9 cellular contexts compared by ENCODE assay signal in the genomic region with DNA sequence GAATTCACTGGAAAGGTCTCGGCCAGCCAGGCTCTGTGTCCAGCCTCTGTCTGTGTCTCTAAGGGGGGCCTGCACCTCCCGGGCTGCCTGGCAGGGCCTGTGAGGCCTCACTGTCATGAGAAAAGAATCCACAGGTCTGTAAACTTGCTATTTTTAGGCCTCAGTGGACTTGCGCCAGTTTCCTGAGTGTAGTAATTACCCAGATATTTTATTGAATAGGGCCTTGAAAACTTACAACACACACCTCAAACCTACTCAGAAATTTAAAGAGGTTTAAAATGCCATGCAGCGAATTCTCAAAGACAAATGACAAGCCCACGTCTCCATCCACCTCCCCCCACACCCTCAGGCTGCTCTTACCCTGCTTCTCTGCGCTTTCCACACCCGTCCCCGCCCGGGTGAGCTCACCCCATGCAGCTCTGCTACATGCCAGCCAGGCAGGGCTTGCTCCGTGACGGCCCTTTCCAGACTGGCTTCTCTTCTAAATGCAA. TPM values are rescaled to one million over a fixed set of nuclear protein-coding genes. Genes with fewer than 3 reads are reported as not detected.
DNase-seq lines count a peak whose midpoint lies in the region; ATAC-seq and TF ChIP-seq lines count a peak whose summit lies in the region.
"Had no signal": no experiment of that assay in that cellular context is flagged by ENCODE, and none has a peak within 500 bp of the region (broad histone marks: within the 10 kb centered on the region; RNA-seq: fewer than 3 reads in every experiment).

No MANE protein-coding gene starts in this region.

- H3K9me2 ChIP-seq in GM23248 (ENCODE audit: insufficient read depth): no peaks in the 10 kb centered on the region

- no peak overlapping the region for H3K4me3 Mint-ChIP-seq in Calu3 (ENCODE audit: low read depth, unreplicated experiment)

- H3K9me3 ChIP-seq in GM23248 (ENCODE audit: low read depth) (no peaks in the 10 kb centered on the region), adipocyte (ENCODE audit: control insufficient read depth, low read length) (no peaks in the 10 kb centered on the region)

- H3K36me3 ChIP-seq in GM23248 (ENCODE audit: low read depth): no peaks in the 10 kb centered on the region
- H3K36me3 ChIP-seq in adipocyte (ENCODE audit: control insufficient read depth, insufficient read depth, low read length, severe bottlenecking): no peaks in the 10 kb centered on the region

- peaks cover 18% of the 10 kb centered on the region for H3K4me1 Mint-ChIP-seq in Calu3 (ENCODE audit: low read depth, unreplicated experiment)

- H3K9me3 Mint-ChIP-seq in Calu3 (ENCODE audit: low read depth, unreplicated experiment): no peaks in the 10 kb centered on the region

- no peak for TF ChIP-seq CTCF in Calu3 (IDR thresholded peaks at IDR 0.05; ENCODE audit: unreplicated experiment)

- H4K20me1 ChIP-seq in GM23248 (ENCODE audit: insufficient read depth): no peaks in the 10 kb centered on the region

- no TSS peak for BruUV-seq in Calu3 (replicated peaks; lab: Mats Ljungman, UMichigan)

- no peaks in the 10 kb centered on the region for H3K27me3 Mint-ChIP-seq in Calu3 (ENCODE audit: unreplicated experiment)

- in situ Hi-C loops in GM23248 (cut with MboI): no loop called here

- H3K79me2 ChIP-seq in GM23248 (ENCODE audit: insufficient read depth): no peaks in the 10 kb centered on the region

- ATAC-seq in Right ventricle myocardium superior (ENCODE audit: poor library complexity) (peak; percentile 95), GM19351 (IDR thresholded peaks at IDR 0.05; ENCODE audit: unreplicated experiment) (no peak)

- H3K36me3 Mint-ChIP-seq in Calu3 (ENCODE audit: insufficient read depth, unreplicated experiment): no peaks in the 10 kb centered on the region

- CTCF ChIA-PET in Calu3 (lab: Charles Lee): no interaction called here

- intact Hi-C loops in Right ventricle myocardium superior (cut with DNase I): no loop called here
- intact Hi-C loops in Calu3 (cut with micrococcal nuclease; ENCODE audit: unreplicated experiment): no loop called here
- intact Hi-C loops in posterior vena cava (cut with DNase I): loop anchor here (10.0 kb wide), 1 partner anchor 70 kb away; a partner anchor contains a TSS

- 13 to 27% methylated on average over 11 of the region's 11 CpGs for whole genome bisulfite sequencing in GM23248 (ENCODE audit: low coverage in 1 of 2, low lambda C conversion rate in 2 of 2, missing lambda C conversion rate in 2 of 2), 2 experiments

- H3K27ac ChIP-seq in GM23248: peak overlapping the region; percentile 86

- H3K4me1 ChIP-seq in GM23248 (ENCODE audit: insufficient read depth) (peaks cover 20% of the 10 kb centered on the region), adipocyte (ENCODE audit: control insufficient read depth, insufficient read depth, low read length) (peaks cover 19% of the 10 kb centered on the region)

- H3K9ac ChIP-seq in GM23248 (peak overlapping the region; percentile 72), adipocyte (ENCODE audit: low read length) (peak overlapping the region; percentile 41)

- H2AFZ ChIP-seq in GM23248: peak overlapping the region; percentile 72

- H3K4me3 ChIP-seq in GM23248 (peak overlapping the region; percentile 24; the same call in 1 of the 2 replicates), adipocyte (ENCODE audit: low read length) (no peak overlapping the region), skeletal muscle cell (ENCODE audit: low read depth, low read length) (no peak overlapping the region)

- peak overlapping the region; percentile 78 for H3K4me2 ChIP-seq in GM23248 (ENCODE audit: unreplicated experiment)

- peaks cover 9% of the 10 kb centered on the region; the same call in 1 of the 2 replicates for H3F3A ChIP-seq in GM23248 (ENCODE audit: insufficient read depth)

- DNase-seq in GM23248 (peak; percentile 89), adipocyte (ENCODE audit: low read depth) (peak; percentile 89), Right ventricle myocardium superior (peak; percentile 82), skeletal muscle cell (ENCODE audit: low read depth) (peak; percentile 63), NCI-H187 (lab: John Stamatoyannopoulos, UW) (no peak), Calu3 (no peak), posterior vena cava (ENCODE audit: low spot score) (no peak)
- DNase-seq: NCI-H2171 had no signal

- H3K27me3 ChIP-seq in GM23248 (replicated peaks; ENCODE audit: insufficient read depth): peaks cover 2% of the 10 kb centered on the region; the same call in 1 of the 2 replicates
- peaks cover 9% of the 10 kb centered on the region for H3K27me3 ChIP-seq in adipocyte (replicated peaks; ENCODE audit: control insufficient read depth, insufficient read depth, low read length)

- H3K27ac Mint-ChIP-seq in Calu3 (ENCODE audit: unreplicated experiment): no peak overlapping the region

RNA-seq across cellular contexts. Expression of a gene that starts 8.8 kb away (rescaled TPM):
- 6.7 and 17.6 TPM in 2 replicates for total RNA-seq in GM23248 (2014; rRNA removed; shearing (Covaris generic))
- polyA plus RNA-seq in GM23248 (2016; fragmentation: Nextera tagmentation; extraction: Ambion mirVana): 2.0 and 3.0 TPM in 2 replicates
- 10.8 TPM for total RNA-seq in Right ventricle myocardium superior
- total RNA-seq in Calu3 (2022): 34.4 and 39.9 TPM in 2 replicates
- 10 to 100 TPM; 20.8 to 24.3 TPM for total RNA-seq in posterior vena cava

Comparison
In these comparisons a context has a peak if more than half of its experiments do, and no peak if none do; other contexts are left out.
1. DNase-seq: peak in GM23248 (single experiment), adipocyte (single experiment), Right ventricle myocardium superior (single experiment) and skeletal muscle cell (single experiment); none in NCI-H187 (0 of 2), Calu3 (single experiment) and posterior vena cava (single experiment).
2. intact Hi-C loops: an anchor here in posterior vena cava (10.0 kb wide); none called in Right ventricle myocardium superior and Calu3.